Comparison of ENCODE assay signal across 29 cellular contexts in genomic region chr11:34603129-34604001, GRCh38. TPM values are rescaled to one million over a fixed set of nuclear protein-coding genes. Genes with fewer than 3 reads are reported as not detected.
DNase-seq lines count a peak whose midpoint lies in the region; ATAC-seq, FAIRE-seq and TF ChIP-seq lines count a peak whose summit lies in the region.
"Had no signal": no experiment of that assay in that cellular context is flagged by ENCODE, and none has a peak within 500 bp of the region (broad histone marks: within the 10 kb centered on the region; RNA-seq: fewer than 3 reads in every experiment).

No MANE protein-coding gene starts in this region.

- H3K4me3 Mint-ChIP-seq in Caco-2 (ENCODE audit: unreplicated experiment): peak overlapping the region; percentile 11
- H3K4me3 Mint-ChIP-seq: activated T-helper 17 cell treated with anti-CD3 and anti-CD28 coated beads, Interleukin-2, amount 50 U/mL, for 72 hours; effector memory CD8-positive, alpha-beta T cell; T-helper 2 cell treated with Interferon-gamma antibody and Interleukin-4, amounts not matched to agents 5 μg/mL and 100 μg/mL, for 36 hours had no signal

- H3K27ac ChIP-seq in K562 (ENCODE audit: extremely low read depth, low read depth, low read length) (peak overlapping the region; percentile 60), pancreas (peak overlapping the region in 3 of 4 donors; percentile 25 to 93 (median 88)), tibial artery (no peak overlapping the region)
- H3K27ac ChIP-seq: BLaER1, ovary, tibial nerve had no signal

- peak in 1 of 2 experiments; percentile 57 for DNase-seq in Caco-2
- peak; percentile 62 for DNase-seq in LoVo (ENCODE audit: low spot score)
- DNase-seq in K562 (ENCODE audit: extremely low read depth in 1 of 4, low spot score in 3 of 4): peak; percentile 84 to 96 (median 86)
- DNase-seq in pancreas: no peak
- DNase-seq in tibial artery: no peak
- DNase-seq in effector CD8-positive, alpha-beta T cell (lab: John Stamatoyannopoulos, UW): no peak
- DNase-seq in activated CD4-positive, alpha-beta T cell treated with anti-CD3 and anti-CD28 coated beads for 4 hours: no peak
- DNase-seq: activated CD4-positive, alpha-beta T cell treated with anti-CD3 and anti-CD28 coated beads, Interleukin-2, amount 50 U/mL, for 4 hours; activated CD4-positive, CD25-positive, alpha-beta regulatory T cell; activated CD8-positive, alpha-beta memory T cell treated with anti-CD3 and anti-CD28 coated beads, Interleukin-2, amount 50 U/mL, for 4 hours; effector memory CD8-positive, alpha-beta T cell; NCI-H1092 treated with DMSO at 0.1 percent for 48 hours; NCI-H2029 treated with DMSO at 0.1 percent for 48 hours; NCI-H2227 treated with DMSO at 0.1 percent for 48 hours; NCI-H748 treated with DMSO at 0.1 percent for 48 hours; ovary; stimulated activated CD4-positive, alpha-beta T cell treated with anti-CD3 and anti-CD28 coated beads, Interleukin-2, amount 100 ng/mL, for 24 hours had no signal

- peak; percentile 88 for ATAC-seq in K562
- ATAC-seq in pancreas: no peak
- ATAC-seq in GM21381 (IDR thresholded peaks at IDR 0.05; ENCODE audit: unreplicated experiment): no peak
- ATAC-seq: activated naive CD4-positive, alpha-beta T cell treated with anti-CD3 and anti-CD28 coated beads, Interleukin-2, amount 50 U/mL, for 72 hours; activated T-helper 17 cell treated with anti-CD3 and anti-CD28 coated beads, Interleukin-2, amount 50 U/mL, for 72 hours; effector memory CD8-positive, alpha-beta T cell; GM12878; Right ventricle myocardium inferior had no signal

- POLR2A ChIA-PET in Caco-2 (lab: Charles Lee): no interaction called here
- POLR2A ChIA-PET in K562 (lab: Yijun Ruan, JAX): interaction anchor here (0.6 to 1.8 kb wide), 7 partner anchors 9 to 361 kb away, joined by 3 to 12 read pairs (median 4); no protein-coding TSS in a partner anchor

- H3K79me2 ChIP-seq in K562 (ENCODE audit: control insufficient read depth, insufficient read depth, low read length): no peaks in the 10 kb centered on the region

- H3K36me3 ChIP-seq in Caco-2 (ENCODE audit: control insufficient read depth, insufficient read depth, low read length) (no peaks in the 10 kb centered on the region), K562 (ENCODE audit: control insufficient read depth, insufficient read depth, low read length) (no peaks in the 10 kb centered on the region), pancreas (no peaks in the 10 kb centered on the region), tibial artery (no peaks in the 10 kb centered on the region)
- H3K36me3 ChIP-seq: BLaER1, ovary, tibial nerve had no signal

- in situ Hi-C loops in K562 (cut with MboI): no loop called here

- peak; percentile 96 for TF ChIP-seq EP300 in K562 (IDR thresholded peaks at IDR 0.05; ENCODE audit: low read length)

- no peak for TF ChIP-seq CTCF in Caco-2 (IDR thresholded peaks at IDR 0.05; ENCODE audit: insufficient read depth in 1 of 2, low read depth in 1 of 2, low read length in 1 of 2, severe bottlenecking in 1 of 2, unreplicated experiment in 1 of 2)
- TF ChIP-seq CTCF in K562 (IDR thresholded peaks at IDR 0.05 in 2 of 3, conservative IDR thresholded peaks at IDR 0.05 in 1 of 3; ENCODE audit: insufficient read depth in 2 of 3, low read depth in 1 of 3, low read length in 3 of 3): no peak
- TF ChIP-seq CTCF in pancreas (IDR thresholded peaks at IDR 0.05): no peak
- TF ChIP-seq CTCF in tibial artery (IDR thresholded peaks at IDR 0.05): no peak

- no peaks in the 10 kb centered on the region for H3K9me1 ChIP-seq in K562 (ENCODE audit: control insufficient read depth, insufficient read depth, low read length)

- intact Hi-C loops in Caco-2 (cut with micrococcal nuclease; ENCODE audit: unreplicated experiment): no loop called here
- intact Hi-C loops in K562 (cut with micrococcal nuclease): loop anchor here (2.0 to 5.0 kb wide), 3 partner anchors 17 to 204 kb away; no protein-coding TSS in a partner anchor
- intact Hi-C loops in pancreas (cut with DNase I): no loop called here
- intact Hi-C loops in tibial artery (cut with DNase I; ENCODE audit: low total_unique reads): no loop called here

- no peaks in the 10 kb centered on the region for H3K9me3 Mint-ChIP-seq in Caco-2 (ENCODE audit: unreplicated experiment)
- H3K9me3 Mint-ChIP-seq: activated naive CD4-positive, alpha-beta T cell treated with anti-CD3 and anti-CD28 coated beads, Interleukin-2, amount 50 U/mL, for 72 hours; activated T-helper 17 cell treated with anti-CD3 and anti-CD28 coated beads, Interleukin-2, amount 50 U/mL, for 72 hours; effector memory CD8-positive, alpha-beta T cell; T-helper 2 cell treated with Interferon-gamma antibody and Interleukin-4, amounts not matched to agents 5 μg/mL and 100 μg/mL, for 36 hours had no signal

- 5% methylated on average over 15 of the region's 15 CpGs for WGBS in K562 (ENCODE audit: insufficient coverage, low coverage, missing lambda C conversion rate)
- WGBS in pancreas, 2 donors: 44% methylated on average over 15 of the region's 15 CpGs

- peaks cover 5% of the 10 kb centered on the region for H3K36me3 Mint-ChIP-seq in Caco-2 (ENCODE audit: insufficient read depth, unreplicated experiment)
- H3K36me3 Mint-ChIP-seq: activated naive CD4-positive, alpha-beta T cell treated with anti-CD3 and anti-CD28 coated beads, Interleukin-2, amount 50 U/mL, for 72 hours had no signal

- BruUV-seq in Caco-2 (replicated peaks; lab: Mats Ljungman, UMichigan) (no TSS peak), K562 (replicated peaks; lab: Mats Ljungman, UMichigan) (no TSS peak)

- H3K27me3 ChIP-seq in Caco-2 (replicated peaks; ENCODE audit: control insufficient read depth, insufficient read depth, low read length): no peaks in the 10 kb centered on the region
- H3K27me3 ChIP-seq in K562 (ENCODE audit: control insufficient read depth in 2 of 2, insufficient read depth in 2 of 2, low read length in 2 of 2): no peaks in the 10 kb centered on the region
- H3K27me3 ChIP-seq in pancreas: no peaks in the 10 kb centered on the region
- H3K27me3 ChIP-seq in tibial artery: no peaks in the 10 kb centered on the region
- H3K27me3 ChIP-seq: BLaER1, ovary, tibial nerve had no signal

- H3K9me3 ChIP-seq in Caco-2 (no peaks in the 10 kb centered on the region), K562 (replicated peaks; ENCODE audit: control insufficient read depth, insufficient read depth, low read depth, low read length) (no peaks in the 10 kb centered on the region), pancreas (no peaks in the 10 kb centered on the region), tibial artery (no peaks in the 10 kb centered on the region)
- H3K9me3 ChIP-seq: BLaER1, ovary, tibial nerve had no signal

- peak; percentile 97 for FAIRE-seq in K562 (lab: Jason Lieb, UNC)
- no peak for FAIRE-seq in pancreas (lab: Jason Lieb, UNC)
- FAIRE-seq: bronchial epithelial cell, GM12878 had no signal

- no peaks in the 10 kb centered on the region for H4K20me1 ChIP-seq in K562 (replicated peaks; ENCODE audit: control insufficient read depth, insufficient read depth, low read length)
- H4K20me1 ChIP-seq: BLaER1 had no signal

- peaks cover 40% of the 10 kb centered on the region for H3K4me1 Mint-ChIP-seq in Caco-2 (ENCODE audit: low read depth, unreplicated experiment)

- H3K27me3 Mint-ChIP-seq in Caco-2 (ENCODE audit: insufficient read depth, unreplicated experiment): no peaks in the 10 kb centered on the region
- H3K27me3 Mint-ChIP-seq: activated T-helper 17 cell treated with anti-CD3 and anti-CD28 coated beads, Interleukin-2, amount 50 U/mL, for 72 hours had no signal

- peak overlapping the region; percentile 14; the same call in 1 of the 2 replicates for H2AFZ ChIP-seq in K562 (ENCODE audit: low read depth, low read length)

- no peak for TF ChIP-seq POLR2A in K562 (conservative IDR thresholded peaks at IDR 0.05)

- H3K4me1 ChIP-seq in Caco-2 (peaks cover 59% of the 10 kb centered on the region), K562 (replicated peaks in 1 of 2; ENCODE audit: control insufficient read depth in 2 of 2, insufficient read depth in 2 of 2, low read length in 2 of 2) (peaks cover 46 to 67% of the 10 kb centered on the region in 2 experiments), pancreas (peaks cover 40 to 45% (median 41%) of the 10 kb centered on the region in 3 donors), tibial artery (peaks cover 0 to 8% (median 0%) of the 10 kb centered on the region in 4 donors)
- H3K4me1 ChIP-seq: BLaER1 had no signal

- peak overlapping the region; percentile 49 for H3K4me2 ChIP-seq in K562 (ENCODE audit: insufficient read depth, low read length)
- H3K4me2 ChIP-seq: BLaER1 had no signal

- no peak overlapping the region; a peak in 1 of 4 replicates for H3K9ac ChIP-seq in K562 (ENCODE audit: insufficient read depth in 1 of 2, low read depth in 2 of 2, low read length in 2 of 2)
- H3K9ac ChIP-seq: BLaER1 had no signal

- H3K27ac Mint-ChIP-seq in Caco-2 (ENCODE audit: unreplicated experiment): peak overlapping the region; percentile 56
- H3K27ac Mint-ChIP-seq: activated naive CD4-positive, alpha-beta T cell treated with anti-CD3 and anti-CD28 coated beads, Interleukin-2, amount 50 U/mL, for 72 hours; activated T-helper 17 cell treated with anti-CD3 and anti-CD28 coated beads, Interleukin-2, amount 50 U/mL, for 72 hours; effector memory CD8-positive, alpha-beta T cell; T-helper 2 cell treated with Interferon-gamma antibody and Interleukin-4, amounts not matched to agents 5 μg/mL and 100 μg/mL, for 36 hours had no signal

- H3K4me3 ChIP-seq in Caco-2 (ENCODE audit: low read depth, low read length): no peak overlapping the region
- H3K4me3 ChIP-seq in K562: no peak overlapping the region
- no peak overlapping the region for H3K4me3 ChIP-seq in pancreas
- H3K4me3 ChIP-seq in tibial artery: no peak overlapping the region
- H3K4me3 ChIP-seq: BLaER1, GM12878, ovary, tibial nerve had no signal

- TF ChIP-seq RAD21 in K562 (CRISPR knock-in tag; conservative IDR thresholded peaks at IDR 0.05 in 1 of 2, IDR thresholded peaks at IDR 0.05 in 1 of 2): peak in 1 of 2 experiments; percentile 36; a peak in 2 of 4 replicates

- CTCF ChIA-PET in Caco-2 (lab: Charles Lee) (no interaction called here), K562 (lab: Yijun Ruan, JAX; ENCODE audit: low intra/inter-chr PET ratio) (interaction anchor here (1.2 kb wide), 1 partner anchor 17 kb away, joined by 3 read pairs; no protein-coding TSS in a partner anchor)

RNA-seq across cellular contexts. Expression of gene EHF, which starts 17.5 kb away (rescaled TPM):
- total RNA-seq in Caco-2 (2022) (0.11 and 0.21 TPM in 2 replicates), K562 (2014; rRNA removed) (0.20 and 0.54 TPM in 2 replicates), K562 (2014; rRNA removed; fragmentation: Illumina TruSeq; extraction: Trizol) (0.41 and 0.47 TPM in 2 replicates), K562 (2015; rRNA removed; fragmentation: Illumina TruSeq; extraction: Trizol) (0.34 and 0.40 TPM in 2 replicates), K562 (2021) (0.38 and 0.76 TPM in 2 replicates), pancreas (10 to 100 TPM; 22.4 to 58.2 (median 33.5) TPM)
- total RNA-seq in K562 (2011; cell fraction: chromatin; rRNA removed; ENCODE audit: low replicate concordance): not detected in 2 replicates
- total RNA-seq in K562 (2011; cell fraction: nucleolus; rRNA removed): not detected in 2 replicates
- not detected in 2 replicates for total RNA-seq in K562 (2011; cell fraction: nucleoplasm; rRNA removed)
- polyA plus RNA-seq in K562 (2011; rRNA removed) (0.03 and 0.04 TPM in 2 replicates), K562 (2014; fragmentation: Illumina TruSeq; extraction: Trizol) (0.24 TPM in 1 of 2 replicates, not detected in the other), K562 (2014; fragmentation: Nextera tagmentation; extraction: Ambion mirVana) (under 1 TPM; 0.24 to 0.37 TPM), K562 (2014; rRNA removed) (0.04 TPM in 1 of 2 replicates, not detected in the other), pancreas (10 to 100 TPM in 1 of 2 donors, 1 to 10 TPM in 1; 7.7 to 14.1 TPM)
- 0.13 TPM in 1 of 2 replicates, not detected in the other for polyA plus RNA-seq in K562 (2011; cell fraction: cytosol; rRNA removed)
- not detected in 2 replicates for polyA plus RNA-seq in K562 (2011; cell fraction: nucleus; rRNA removed)
- polyA plus RNA-seq in K562 (2012): 0.17 and 0.37 TPM in 2 replicates
- 0.11 and 0.36 TPM in 2 replicates for polyA minus RNA-seq in K562 (2011; rRNA and poly(A)+ RNA removed)
- polyA minus RNA-seq in K562 (2011; cell fraction: cytosol; rRNA and poly(A)+ RNA removed): not detected in 2 replicates
- polyA minus RNA-seq in K562 (2011; cell fraction: nucleus; rRNA and poly(A)+ RNA removed): not detected in 2 replicates
- total RNA-seq: activated naive CD4-positive, alpha-beta T cell treated with anti-CD3 and anti-CD28 coated beads, Interleukin-2, amount 50 U/mL, for 72 hours; fibroblast of villous mesenchyme; H4; lung microvascular endothelial cell had no signal

Comparison
In these comparisons a context has a peak if more than half of its experiments do, and no peak if none do; other contexts are left out.
1. DNase-seq: peak in LoVo (single experiment) and K562 (4 of 4); none in pancreas (0 of 6), tibial artery (0 of 2), effector CD8-positive, alpha-beta T cell (single experiment) and activated CD4-positive, alpha-beta T cell treated with anti-CD3 and anti-CD28 coated beads for 4 hours (0 of 2).
2. H3K27ac ChIP-seq: peak in K562 (single experiment) and pancreas (3 of 4); none in tibial artery (0 of 2).
3. RNA of gene EHF, which starts 17.5 kb away (total RNA-seq): 22.4 to 58.2 TPM in pancreas; 0.20 to 0.76 TPM in K562 and 0.11 to 0.21 TPM in Caco-2; every median in the first group is over 10 times any median in the second.